ENCODE assay signal across 19 cellular contexts in genomic region chr2:219437690-219438089, GRCh38. TPM values are rescaled to one million over a fixed set of nuclear protein-coding genes. Genes with fewer than 3 reads are reported as not detected.
A peak's percentile ranks its signal among the peaks of the same experiment; 100 is the strongest.
DNase-seq lines count a peak whose midpoint lies in the region; ATAC-seq and TF ChIP-seq lines count a peak whose summit lies in the region.
"Had no signal": no experiment of that assay in that cellular context is flagged by ENCODE, and none has a peak within 500 bp of the region (broad histone marks: within the 10 kb centered on the region; RNA-seq: fewer than 3 reads in every experiment).

No MANE protein-coding gene starts in this region.

- no peak for DNase-seq in cardiac muscle cell (ENCODE audit: low read depth in 1 of 2, low spot score in 1 of 2)
- no peak for DNase-seq in right cardiac atrium
- DNase-seq in esophagus muscularis mucosa (ENCODE audit: extremely low spot score), result no peak
- DNase-seq in transverse colon, result no peak
- no peak for DNase-seq in activated T-cell treated with anti-CD3 and anti-CD28 coated beads for 4 hours
- no peak for DNase-seq in CD4-positive, alpha-beta T cell
- no peak for DNase-seq in T1000 (lab: John Stamatoyannopoulos, UW)
- DNase-seq: AML-193, DMS79 treated with DMSO at 0.1 percent for 48 hours, HFFc6, NCI-H1105 treated with DMSO at 0.1 percent for 48 hours, NCI-H1694, NCI-H510A, NCI-H748 treated with DMSO at 0.1 percent for 48 hours had no signal

- peak overlapping the region; percentile 77 for H3K27ac ChIP-seq in cardiac muscle cell
- no peak overlapping the region for H3K27ac ChIP-seq in right cardiac atrium (ENCODE audit: low read length)
- peak overlapping the region; percentile 94 to 99 (median 96) for H3K27ac ChIP-seq in esophagus muscularis mucosa (replicated peaks in 1 of 4)
- H3K27ac ChIP-seq in rectal smooth muscle tissue (ENCODE audit: low read depth, low read length), result peak overlapping the region; percentile 99
- H3K27ac ChIP-seq in transverse colon, result peak overlapping the region; percentile 84 to 96 (median 85)
- H3K27ac ChIP-seq in CD4-positive, alpha-beta T cell (ENCODE audit: low read depth, low read length), result no peak overlapping the region
- H3K27ac ChIP-seq: 22Rv1 had no signal

- POLR2A ChIA-PET in CD4-positive, alpha-beta T cell (lab: Charles Lee), result no interaction called here

- TF ChIP-seq EP300 in esophagus muscularis mucosa (IDR thresholded peaks at IDR 0.05) (no peak), transverse colon (IDR thresholded peaks at IDR 0.05; ENCODE audit: low read depth) (no peak)

- no peak overlapping the region for H3K4me3 ChIP-seq in cardiac muscle cell
- H3K4me3 ChIP-seq in right cardiac atrium (ENCODE audit: low read length), result no peak overlapping the region
- H3K4me3 ChIP-seq in esophagus muscularis mucosa, result no peak overlapping the region
- no peak overlapping the region for H3K4me3 ChIP-seq in rectal smooth muscle tissue (ENCODE audit: low read length)
- H3K4me3 ChIP-seq in transverse colon, result no peak overlapping the region
- H3K4me3 ChIP-seq: K562 had no signal

- no peak for TF ChIP-seq CTCF in cardiac muscle cell (IDR thresholded peaks at IDR 0.05; ENCODE audit: low read depth, low read length)
- TF ChIP-seq CTCF in esophagus muscularis mucosa (IDR thresholded peaks at IDR 0.05), result no peak
- no peak for TF ChIP-seq CTCF in transverse colon (IDR thresholded peaks at IDR 0.05)
- TF ChIP-seq CTCF in CD4-positive, alpha-beta T cell (IDR thresholded peaks at IDR 0.05), result no peak

- CTCF ChIA-PET in CD4-positive, alpha-beta T cell (lab: Charles Lee), result no interaction called here

- TF ChIP-seq POLR2A in esophagus muscularis mucosa (IDR thresholded peaks at IDR 0.05; ENCODE audit: low read depth), result no peak
- no peak for TF ChIP-seq POLR2A in transverse colon (IDR thresholded peaks at IDR 0.05)

- H3K27me3 Mint-ChIP-seq in CD4-positive, alpha-beta T cell, result peaks cover 37% of the 10 kb centered on the region

- H3K9me3 Mint-ChIP-seq in CD4-positive, alpha-beta T cell, result no peaks in the 10 kb centered on the region
- H3K9me3 Mint-ChIP-seq: HFFc6 had no signal

- no peaks in the 10 kb centered on the region for H3K36me3 Mint-ChIP-seq in CD4-positive, alpha-beta T cell (ENCODE audit: low read depth)

- WGBS in right cardiac atrium, result 40% methylated on average over 5 of the region's 5 CpGs
- WGBS in esophagus muscularis mucosa, result 41% methylated on average over 5 of the region's 5 CpGs
- WGBS in transverse colon (ENCODE audit: low coverage in 1 of 2), 2 donors, result 65 to 86% methylated on average over 1 to 5 of the region's 5 CpGs

- H3K4me1 ChIP-seq in cardiac muscle cell (ENCODE audit: low read depth) (peaks cover 62% of the 10 kb centered on the region), right cardiac atrium (ENCODE audit: control insufficient read depth, insufficient read depth, low read length) (no peaks in the 10 kb centered on the region), esophagus muscularis mucosa (peaks cover 33 to 98% (median 92%) of the 10 kb centered on the region in 4 donors), rectal smooth muscle tissue (ENCODE audit: control insufficient read depth, insufficient read depth, low read length) (peaks cover 48% of the 10 kb centered on the region), transverse colon (peaks cover 6 to 30% (median 18%) of the 10 kb centered on the region in 4 donors)

- H3K36me3 ChIP-seq in cardiac muscle cell, result no peaks in the 10 kb centered on the region
- no peaks in the 10 kb centered on the region for H3K36me3 ChIP-seq in esophagus muscularis mucosa
- H3K36me3 ChIP-seq in rectal smooth muscle tissue (ENCODE audit: control insufficient read depth, insufficient read depth, low read length), result no peaks in the 10 kb centered on the region
- no peaks in the 10 kb centered on the region for H3K36me3 ChIP-seq in transverse colon

- H3K27me3 ChIP-seq in cardiac muscle cell, result no peaks in the 10 kb centered on the region
- no peaks in the 10 kb centered on the region for H3K27me3 ChIP-seq in right cardiac atrium (ENCODE audit: control insufficient read depth, insufficient read depth)
- H3K27me3 ChIP-seq in esophagus muscularis mucosa, result peaks cover 0 to 39% (median 0%) of the 10 kb centered on the region in 4 donors
- peaks cover 8% of the 10 kb centered on the region for H3K27me3 ChIP-seq in rectal smooth muscle tissue (ENCODE audit: control insufficient read depth, insufficient read depth, low read length)
- H3K27me3 ChIP-seq in transverse colon, result peaks cover 76% of the 10 kb centered on the region
- peaks cover 27% of the 10 kb centered on the region for H3K27me3 ChIP-seq in CD4-positive, alpha-beta T cell (ENCODE audit: control insufficient read depth, insufficient read depth, low read length)

- H3K4me1 Mint-ChIP-seq in CD4-positive, alpha-beta T cell (ENCODE audit: low read depth), result peaks cover 11% of the 10 kb centered on the region

- H3K27ac Mint-ChIP-seq in CD4-positive, alpha-beta T cell, result no peak overlapping the region
- H3K27ac Mint-ChIP-seq: CD14-positive monocyte, HFFc6 had no signal

- no peak overlapping the region for H3K4me3 Mint-ChIP-seq in CD4-positive, alpha-beta T cell
- H3K4me3 Mint-ChIP-seq: CD14-positive monocyte, HFFc6 had no signal

- in situ Hi-C loops in transverse colon (cut with MboI; ENCODE audit: low pct_ligation_motif_present in 1 of 4, low pct_unique_long_range_greater_than_20kb in 1 of 4, low sequenced_read_pairs in 3 of 4), result no loop called here

- H3K9ac ChIP-seq in rectal smooth muscle tissue (ENCODE audit: low read length), result no peak overlapping the region

- H3K9me3 ChIP-seq in cardiac muscle cell (ENCODE audit: low read depth) (no peaks in the 10 kb centered on the region), right cardiac atrium (ENCODE audit: control insufficient read depth, low read length) (no peaks in the 10 kb centered on the region), esophagus muscularis mucosa (no peaks in the 10 kb centered on the region), transverse colon (no peaks in the 10 kb centered on the region)
- H3K9me3 ChIP-seq in CD4-positive, alpha-beta T cell (ENCODE audit: control insufficient read depth, low read length), result no peaks in the 10 kb centered on the region

- no peak for ATAC-seq in right cardiac atrium
- no peak for ATAC-seq in CD4-positive, alpha-beta T cell (ENCODE audit: poor library complexity)
- ATAC-seq: K562 had no signal

- intact Hi-C loops in right cardiac atrium (cut with DNase I) (no loop called here), esophagus muscularis mucosa (cut with DNase I) (no loop called here), transverse colon (cut with DNase I; ENCODE audit: low total_unique reads) (no loop called here)
- intact Hi-C loops in CD4-positive, alpha-beta T cell (cut with DNase I, micrococcal nuclease), result no loop called here

RNA-seq across cellular contexts. Expression of gene SPEG, which starts 3.0 kb away (rescaled TPM):
- 275 and 292 TPM in 2 replicates for total RNA-seq in cardiac muscle cell
- 185 and 188 TPM in 2 replicates for polyA plus RNA-seq in cardiac muscle cell
- 100 to 1,000 TPM; 122 to 176 (median 159) TPM for total RNA-seq in right cardiac atrium
- polyA plus RNA-seq in right cardiac atrium, result 85.5 TPM
- total RNA-seq in esophagus muscularis mucosa, result 100 to 1,000 TPM; 115 to 251 (median 180) TPM
- 10 to 100 TPM; 26.5 to 95.8 (median 48.5) TPM for total RNA-seq in transverse colon
- 10 to 100 TPM; 15.3 to 17.7 TPM for total RNA-seq in CD4-positive, alpha-beta T cell
- polyA plus RNA-seq: CD14-positive monocyte had no signal

RNA-seq across cellular contexts. Expression of gene DES, which starts 19.5 kb away (rescaled TPM):
- total RNA-seq in cardiac muscle cell (37.2 and 47.0 TPM in 2 replicates), right cardiac atrium (over 10,000 TPM in 1 of 4 donors, 1,000 to 10,000 TPM in 3; 6,970 to 10,932 (median 7,338) TPM), esophagus muscularis mucosa (over 10,000 TPM; 19,781 to 23,770 (median 22,752) TPM), transverse colon (over 10,000 TPM in 1 of 4 donors, 1,000 to 10,000 TPM in 2, 100 to 1,000 TPM in 1; 1,000 to 12,373 (median 1,519) TPM)
- polyA plus RNA-seq in cardiac muscle cell (17.5 and 20.4 TPM in 2 replicates), right cardiac atrium (9,146 TPM)
- total RNA-seq in CD4-positive, alpha-beta T cell, result not detected
- total RNA-seq: OCI-LY7 had no signal

RNA-seq across cellular contexts. Expression of gene DNPEP, which starts 50.0 kb away (rescaled TPM):
- total RNA-seq in cardiac muscle cell (67.2 and 70.4 TPM in 2 replicates), right cardiac atrium (10 to 100 TPM; 42.2 to 58.8 (median 56.2) TPM), esophagus muscularis mucosa (100 to 1,000 TPM in 1 of 4 donors, 10 to 100 TPM in 3; 44.9 to 102 (median 61.6) TPM), transverse colon (100 to 1,000 TPM in 2 of 4 donors, 10 to 100 TPM in 2; 61.3 to 142 (median 104) TPM)
- polyA plus RNA-seq in cardiac muscle cell (104 and 117 TPM in 2 replicates), right cardiac atrium (50.0 TPM)
- total RNA-seq in CD4-positive, alpha-beta T cell, result 10 to 100 TPM; 99.0 to 99.9 TPM

Comparison
In these comparisons a context has a peak if more than half of its experiments do, and no peak if none do; other contexts are left out.
1. H3K27ac ChIP-seq: peak in cardiac muscle cell (single experiment), esophagus muscularis mucosa (4 of 4), rectal smooth muscle tissue (single experiment) and transverse colon (4 of 4); none in right cardiac atrium (single experiment) and CD4-positive, alpha-beta T cell (single experiment).
2. RNA of gene DES, which starts 19.5 kb away (total RNA-seq): 19,781 to 23,770 TPM in esophagus muscularis mucosa, 6,970 to 10,932 TPM in right cardiac atrium, 1,000 to 12,373 TPM in transverse colon and 37.2 to 47.0 TPM in cardiac muscle cell; not detected in CD4-positive, alpha-beta T cell; every median in the first group is over 10 times any median in the second.